Comparison of ENCODE assay signal across 30 cellular contexts in the genomic region with DNA sequence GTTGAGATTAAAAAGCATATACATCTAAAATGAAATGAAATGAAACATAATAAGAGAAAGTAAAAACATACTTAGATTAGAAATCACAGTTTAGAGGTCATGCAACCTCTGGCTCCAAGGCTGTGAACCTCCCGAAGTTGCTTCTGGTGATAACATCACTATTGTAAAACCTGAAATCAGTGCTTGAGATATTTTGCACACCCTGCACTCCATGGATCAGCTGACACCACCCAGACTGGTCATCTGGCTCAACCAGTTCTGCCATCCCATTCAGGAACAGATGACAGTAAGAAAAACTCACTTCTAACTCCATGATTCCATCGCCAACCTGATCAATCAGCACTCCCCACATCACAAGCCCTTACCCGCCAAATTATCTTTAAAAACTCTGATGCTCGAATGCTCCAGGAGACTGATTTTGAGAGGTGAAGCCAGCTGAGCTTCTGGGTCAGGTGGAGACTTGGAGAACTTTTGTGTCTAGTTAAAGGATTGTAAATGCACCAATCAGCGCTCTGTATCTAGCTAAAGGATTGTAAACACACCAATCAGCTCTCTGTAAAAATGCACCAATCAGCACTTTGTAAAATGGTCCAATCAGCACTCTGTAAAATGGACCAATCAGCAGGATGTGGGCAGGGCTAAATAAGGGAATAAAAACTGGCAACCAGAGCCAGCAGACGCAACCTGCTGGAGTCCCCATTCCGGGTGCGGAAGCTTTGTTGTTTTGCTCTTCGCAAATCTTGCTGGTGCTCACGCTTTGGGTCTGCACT.
"Had no signal": no experiment of that assay in that cellular context is flagged by ENCODE, and none has a peak within 500 bp of the region (broad histone marks: within the 10 kb centered on the region; RNA-seq: fewer than 3 reads in every experiment).

No MANE protein-coding gene starts in this region.

- DNase-seq: activated CD4-positive, alpha-beta memory T cell treated with anti-CD3 and anti-CD28 coated beads for 36 hours; activated CD4-positive, alpha-beta T cell treated with anti-CD3 and anti-CD28 coated beads, Interleukin-2, amount 10 ng/mL, durations not matched to agents 24 days and 14 days; activated CD4-positive, CD25-positive, alpha-beta regulatory T cell treated with anti-CD3 and anti-CD28 coated beads, Interleukin-2, amount 50 U/mL, for 72 hours; activated CD8-positive, alpha-beta memory T cell treated with anti-CD3 and anti-CD28 coated beads, Interleukin-2, amount 50 U/mL, for 4 hours; activated effector memory CD4-positive, alpha-beta T cell treated with anti-CD3 and anti-CD28 coated beads, Interleukin-2, amount 50 U/mL, for 16 hours; activated naive CD4-positive, alpha-beta T cell treated with anti-CD3 and anti-CD28 coated beads for 36 hours; activated naive CD8-positive, alpha-beta T cell treated with anti-CD3 and anti-CD28 coated beads, Interleukin-2, amount 10 ng/mL, durations not matched to agents 7 days and 5 days; activated T-cell treated with anti-CD3 and anti-CD28 coated beads, Interleukin-2, amount 50 U/mL, for 1 hour; caudate nucleus; cortex of kidney; effector memory CD8-positive, alpha-beta T cell; head of caudate nucleus; hypothalamus; left lung; lower lobe of right lung; mesendoderm; natural killer cell; occipital lobe; spleen; stimulated activated naive CD4-positive, alpha-beta T cell; T-helper 9 cell; tibial artery; uterus; WERI-Rb-1 had no signal

- H3K4me3 ChIP-seq: ascending aorta, left lung, lower lobe of right lung, neural progenitor cell, right atrium auricular region, spleen, suprapubic skin, tibial artery, uterus had no signal

- H3K27ac ChIP-seq: ascending aorta, left lung, lower lobe of right lung, neural progenitor cell, right atrium auricular region, spleen, suprapubic skin, tibial artery, uterus, WERI-Rb-1 had no signal

- FAIRE-seq: TTC549 had no signal

- H3K9me3 ChIP-seq: ascending aorta, lower lobe of right lung, right atrium auricular region, suprapubic skin, tibial artery, uterus had no signal

- ATAC-seq: effector memory CD8-positive, alpha-beta T cell; esophagus mucosa; left lung; lower lobe of right lung; natural killer cell had no signal

- H3K4me2 ChIP-seq: neural progenitor cell had no signal

- H3K4me1 ChIP-seq: ascending aorta, left lung, lower lobe of right lung, neural progenitor cell, spleen, suprapubic skin, tibial artery, uterus had no signal
